8 cellular contexts compared by ENCODE assay signal in genomic region chr11:117098269-117099231, GRCh38.
A peak's percentile ranks its signal among the peaks of the same experiment; 100 is the strongest.
DNase-seq lines count a peak whose midpoint lies in the region; ATAC-seq lines count a peak whose summit lies in the region.

Gene SIK3 (minus strand): TSS chr11:117098428. CDS start chr11:117098415, 13 bp downstream.

- peaks cover 38% of the 10 kb centered on the region for H3K4me1 ChIP-seq in ACC112 (ENCODE audit: control insufficient read depth, insufficient read depth, low read length, unreplicated experiment)

- H3K27me3 ChIP-seq in ACC112 (ENCODE audit: insufficient read depth, low read length): no peaks in the 10 kb centered on the region

- H3K4me3 ChIP-seq in ACC112 (ENCODE audit: low read depth, low read length): peak within 1 kb of the TSS; percentile 91

- DNase-seq in NCI-H2227 treated with DMSO at 0.1 percent for 48 hours (lab: John Stamatoyannopoulos, UW) (peak; percentile 67), caudate nucleus (lab: John Stamatoyannopoulos, UW) (peak in 60 of 61 donors; percentile 63 to 98 (median 94)), islet precursor cell (peak; percentile 94)
- DNase-seq in activated CD4-positive, CD25-positive, alpha-beta regulatory T cell (lab: John Stamatoyannopoulos, UW): peak; percentile 86 to 94 (median 90)
- peak; percentile 93 for DNase-seq in stimulated activated CD4-positive, alpha-beta T cell treated with anti-CD3 and anti-CD28 coated beads, Interleukin-12 subunit alpha, Interleukin-12 subunit beta, amount 100 ng/mL, for 4 hours

- H3K79me2 ChIP-seq in ACC112 (ENCODE audit: control insufficient read depth, insufficient read depth, low read length, unreplicated experiment): peaks cover 45% of the 10 kb centered on the region

- peak within 1 kb of the TSS; percentile 88 for H3K27ac ChIP-seq in ACC112 (ENCODE audit: low read depth, low read length)
- peak within 1 kb of the TSS; percentile 100 for H3K27ac ChIP-seq in caudate nucleus (ENCODE audit: low read depth, low read length)

- peak within 1 kb of the TSS; percentile 84 for H2AFZ ChIP-seq in ACC112 (ENCODE audit: low read length, unreplicated experiment)

- no peaks in the 10 kb centered on the region for H3K36me3 ChIP-seq in ACC112 (ENCODE audit: insufficient read depth, low read length)

- ATAC-seq in GM18873 (IDR thresholded peaks at IDR 0.05; ENCODE audit: low FRiP score, unreplicated experiment) (peak; percentile 63), HG03139 (IDR thresholded peaks at IDR 0.05; ENCODE audit: unreplicated experiment) (peak; percentile 78)

Comparison
In these comparisons a context has a peak if more than half of its experiments do, and no peak if none do; other contexts are left out.
1. Peak in every context shown above with its lines: DNase-seq, ATAC-seq, H3K4me3 ChIP-seq and H3K27ac ChIP-seq.